1 cellular context compared by ENCODE assay signal in genomic region chr1:15382601-15383518, GRCh38.
TF ChIP-seq lines count a peak whose summit lies in the region.

No MANE protein-coding gene starts in this region.

TF ChIP-seq in H1, 55 proteins besides CTCF, POLR2A, EP300 and RAD21:
- TF ChIP-seq ASH2L (IDR thresholded peaks at IDR 0.05; ENCODE audit: low read length): no peak
- TF ChIP-seq PHF8 (conservative IDR thresholded peaks at IDR 0.05; ENCODE audit: low read depth, low read length): no peak
- no peak for TF ChIP-seq SIRT6 (IDR thresholded peaks at IDR 0.05; ENCODE audit: low read length)
- no peak for TF ChIP-seq RXRA (IDR thresholded peaks at IDR 0.05; ENCODE audit: insufficient read depth, low read depth, low read length)
- TF ChIP-seq NRF1 (IDR thresholded peaks at IDR 0.05; ENCODE audit: low read depth, low read length): no peak
- TF ChIP-seq CBX5 (IDR thresholded peaks at IDR 0.05; ENCODE audit: low read depth, low read length): no peak
- TF ChIP-seq BACH1 (IDR thresholded peaks at IDR 0.05; ENCODE audit: low read length): no peak
- no peak for TF ChIP-seq JUND (IDR thresholded peaks at IDR 0.05; ENCODE audit: low read length)
- TF ChIP-seq CHD2 (IDR thresholded peaks at IDR 0.05; ENCODE audit: low read length): no peak
- no peak for TF ChIP-seq BCL11A (IDR thresholded peaks at IDR 0.05; ENCODE audit: low read depth in 2 of 2, low read length in 2 of 2)
- TF ChIP-seq SIN3A (conservative IDR thresholded peaks at IDR 0.05 in 1 of 2, IDR thresholded peaks at IDR 0.05 in 1 of 2; ENCODE audit: low read depth in 1 of 2, low read length in 2 of 2): no peak
- no peak for TF ChIP-seq SAP30 (IDR thresholded peaks at IDR 0.05; ENCODE audit: insufficient read depth, insufficient replicate concordance, low read length)
- no peak for TF ChIP-seq MAX (IDR thresholded peaks at IDR 0.05)
- TF ChIP-seq SP4 (IDR thresholded peaks at IDR 0.05; ENCODE audit: low read length): no peak
- no peak for TF ChIP-seq EGR1 (IDR thresholded peaks at IDR 0.05; ENCODE audit: borderline replicate concordance, low read depth, low read length)
TF ChIP-seq in H1: peak in this region for 0.
